Comparison of ENCODE assay signal across 1 cellular context in the genomic region with DNA sequence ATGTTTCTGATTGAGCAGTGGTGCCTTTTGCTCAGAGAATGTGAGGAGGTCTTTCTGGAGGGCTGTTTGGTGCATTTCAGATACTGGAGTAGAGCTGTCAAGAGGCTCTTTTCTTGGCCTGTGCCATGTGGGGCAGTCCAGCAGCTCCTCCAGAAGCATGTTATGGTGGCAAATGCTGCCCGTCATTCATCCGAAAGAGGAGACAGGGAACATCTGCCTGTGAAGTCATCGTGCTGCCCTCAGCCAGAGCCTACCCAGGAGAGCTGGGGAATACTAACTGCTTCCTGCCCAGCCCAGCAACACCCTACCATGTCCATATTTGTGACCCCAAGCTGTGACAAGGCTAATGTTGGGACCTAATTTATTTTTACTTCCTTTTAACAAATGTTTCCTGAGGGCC.
TF ChIP-seq lines count a peak whose summit lies in the region.

No MANE protein-coding gene starts in this region.

TF ChIP-seq in HepG2, 621 proteins besides CTCF, POLR2A, EP300 and RAD21 (continued from another document):
- TF ChIP-seq, protein P1, sequence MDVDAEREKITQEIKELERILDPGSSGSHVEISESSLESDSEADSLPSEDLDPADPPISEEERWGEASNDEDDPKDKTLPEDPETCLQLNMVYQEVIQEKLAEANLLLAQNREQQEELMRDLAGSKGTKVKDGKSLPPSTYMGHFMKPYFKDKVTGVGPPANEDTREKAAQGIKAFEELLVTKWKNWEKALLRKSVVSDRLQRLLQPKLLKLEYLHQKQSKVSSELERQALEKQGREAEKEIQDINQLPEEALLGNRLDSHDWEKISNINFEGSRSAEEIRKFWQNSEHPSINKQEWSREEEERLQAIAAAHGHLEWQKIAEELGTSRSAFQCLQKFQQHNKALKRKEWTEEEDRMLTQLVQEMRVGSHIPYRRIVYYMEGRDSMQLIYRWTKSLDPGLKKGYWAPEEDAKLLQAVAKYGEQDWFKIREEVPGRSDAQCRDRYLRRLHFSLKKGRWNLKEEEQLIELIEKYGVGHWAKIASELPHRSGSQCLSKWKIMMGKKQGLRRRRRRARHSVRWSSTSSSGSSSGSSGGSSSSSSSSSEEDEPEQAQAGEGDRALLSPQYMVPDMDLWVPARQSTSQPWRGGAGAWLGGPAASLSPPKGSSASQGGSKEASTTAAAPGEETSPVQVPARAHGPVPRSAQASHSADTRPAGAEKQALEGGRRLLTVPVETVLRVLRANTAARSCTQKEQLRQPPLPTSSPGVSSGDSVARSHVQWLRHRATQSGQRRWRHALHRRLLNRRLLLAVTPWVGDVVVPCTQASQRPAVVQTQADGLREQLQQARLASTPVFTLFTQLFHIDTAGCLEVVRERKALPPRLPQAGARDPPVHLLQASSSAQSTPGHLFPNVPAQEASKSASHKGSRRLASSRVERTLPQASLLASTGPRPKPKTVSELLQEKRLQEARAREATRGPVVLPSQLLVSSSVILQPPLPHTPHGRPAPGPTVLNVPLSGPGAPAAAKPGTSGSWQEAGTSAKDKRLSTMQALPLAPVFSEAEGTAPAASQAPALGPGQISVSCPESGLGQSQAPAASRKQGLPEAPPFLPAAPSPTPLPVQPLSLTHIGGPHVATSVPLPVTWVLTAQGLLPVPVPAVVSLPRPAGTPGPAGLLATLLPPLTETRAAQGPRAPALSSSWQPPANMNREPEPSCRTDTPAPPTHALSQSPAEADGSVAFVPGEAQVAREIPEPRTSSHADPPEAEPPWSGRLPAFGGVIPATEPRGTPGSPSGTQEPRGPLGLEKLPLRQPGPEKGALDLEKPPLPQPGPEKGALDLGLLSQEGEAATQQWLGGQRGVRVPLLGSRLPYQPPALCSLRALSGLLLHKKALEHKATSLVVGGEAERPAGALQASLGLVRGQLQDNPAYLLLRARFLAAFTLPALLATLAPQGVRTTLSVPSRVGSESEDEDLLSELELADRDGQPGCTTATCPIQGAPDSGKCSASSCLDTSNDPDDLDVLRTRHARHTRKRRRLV (CRISPR knock-in tag; IDR thresholded peaks at IDR 0.05): no peak
- TF ChIP-seq, protein P2, sequence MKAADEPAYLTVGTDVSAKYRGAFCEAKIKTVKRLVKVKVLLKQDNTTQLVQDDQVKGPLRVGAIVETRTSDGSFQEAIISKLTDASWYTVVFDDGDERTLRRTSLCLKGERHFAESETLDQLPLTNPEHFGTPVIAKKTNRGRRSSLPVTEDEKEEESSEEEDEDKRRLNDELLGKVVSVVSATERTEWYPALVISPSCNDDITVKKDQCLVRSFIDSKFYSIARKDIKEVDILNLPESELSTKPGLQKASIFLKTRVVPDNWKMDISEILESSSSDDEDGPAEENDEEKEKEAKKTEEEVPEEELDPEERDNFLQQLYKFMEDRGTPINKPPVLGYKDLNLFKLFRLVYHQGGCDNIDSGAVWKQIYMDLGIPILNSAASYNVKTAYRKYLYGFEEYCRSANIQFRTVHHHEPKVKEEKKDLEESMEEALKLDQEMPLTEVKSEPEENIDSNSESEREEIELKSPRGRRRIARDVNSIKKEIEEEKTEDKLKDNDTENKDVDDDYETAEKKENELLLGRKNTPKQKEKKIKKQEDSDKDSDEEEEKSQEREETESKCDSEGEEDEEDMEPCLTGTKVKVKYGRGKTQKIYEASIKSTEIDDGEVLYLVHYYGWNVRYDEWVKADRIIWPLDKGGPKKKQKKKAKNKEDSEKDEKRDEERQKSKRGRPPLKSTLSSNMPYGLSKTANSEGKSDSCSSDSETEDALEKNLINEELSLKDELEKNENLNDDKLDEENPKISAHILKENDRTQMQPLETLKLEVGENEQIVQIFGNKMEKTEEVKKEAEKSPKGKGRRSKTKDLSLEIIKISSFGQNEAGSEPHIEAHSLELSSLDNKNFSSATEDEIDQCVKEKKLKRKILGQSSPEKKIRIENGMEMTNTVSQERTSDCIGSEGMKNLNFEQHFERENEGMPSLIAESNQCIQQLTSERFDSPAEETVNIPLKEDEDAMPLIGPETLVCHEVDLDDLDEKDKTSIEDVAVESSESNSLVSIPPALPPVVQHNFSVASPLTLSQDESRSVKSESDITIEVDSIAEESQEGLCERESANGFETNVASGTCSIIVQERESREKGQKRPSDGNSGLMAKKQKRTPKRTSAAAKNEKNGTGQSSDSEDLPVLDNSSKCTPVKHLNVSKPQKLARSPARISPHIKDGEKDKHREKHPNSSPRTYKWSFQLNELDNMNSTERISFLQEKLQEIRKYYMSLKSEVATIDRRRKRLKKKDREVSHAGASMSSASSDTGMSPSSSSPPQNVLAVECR (CRISPR knock-in tag; IDR thresholded peaks at IDR 0.05; ENCODE audit: borderline replicate concordance): no peak
- TF ChIP-seq BRD4 (CRISPR knock-in tag; IDR thresholded peaks at IDR 0.05): no peak
- TF ChIP-seq, protein P3, sequence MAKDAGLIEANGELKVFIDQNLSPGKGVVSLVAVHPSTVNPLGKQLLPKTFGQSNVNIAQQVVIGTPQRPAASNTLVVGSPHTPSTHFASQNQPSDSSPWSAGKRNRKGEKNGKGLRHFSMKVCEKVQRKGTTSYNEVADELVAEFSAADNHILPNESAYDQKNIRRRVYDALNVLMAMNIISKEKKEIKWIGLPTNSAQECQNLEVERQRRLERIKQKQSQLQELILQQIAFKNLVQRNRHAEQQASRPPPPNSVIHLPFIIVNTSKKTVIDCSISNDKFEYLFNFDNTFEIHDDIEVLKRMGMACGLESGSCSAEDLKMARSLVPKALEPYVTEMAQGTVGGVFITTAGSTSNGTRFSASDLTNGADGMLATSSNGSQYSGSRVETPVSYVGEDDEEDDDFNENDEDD (CRISPR knock-in tag; IDR thresholded peaks at IDR 0.05; ENCODE audit: borderline replicate concordance): 0 out of 2 replicates have a peak, but pooled peaks have one; percentile 1
